Comparison of ENCODE assay signal across 24 cellular contexts in genomic region chr20:33232486-33233072, GRCh38. TPM values are rescaled to one million over a fixed set of nuclear protein-coding genes. Genes with fewer than 3 reads are reported as not detected.
DNase-seq lines count a peak whose midpoint lies in the region; ATAC-seq lines count a peak whose summit lies in the region.
"Had no signal": no experiment of that assay in that cellular context is flagged by ENCODE, and none has a peak within 500 bp of the region (broad histone marks: within the 10 kb centered on the region; RNA-seq: fewer than 3 reads in every experiment).

No MANE protein-coding gene starts in this region.

- no peak overlapping the region for H4K5ac ChIP-seq in mesendoderm (ENCODE audit: low read length)

- no peak overlapping the region for H3K4me2 ChIP-seq in mesendoderm (ENCODE audit: low read length)
- H3K4me2 ChIP-seq: neural progenitor cell had no signal

- no peaks in the 10 kb centered on the region for H3K79me2 ChIP-seq in mesendoderm (ENCODE audit: control insufficient read depth, insufficient read depth, low read length)

- H3K36me3 ChIP-seq in mesendoderm (ENCODE audit: control insufficient read depth, insufficient read depth, low read length), result no peaks in the 10 kb centered on the region
- H3K36me3 ChIP-seq: heart left ventricle, neural progenitor cell had no signal

- H4K8ac ChIP-seq in mesendoderm (ENCODE audit: low read depth, low read length), result no peak overlapping the region

- no peak overlapping the region for H3K4ac ChIP-seq in mesendoderm (ENCODE audit: low read depth, low read length)

- no peak overlapping the region for H2BK15ac ChIP-seq in mesendoderm (replicated peaks; ENCODE audit: low read depth)

- peak overlapping the region in 1 of 2 donors; percentile 24 for H3K4me3 Mint-ChIP-seq in activated T-cell treated with anti-CD3 and anti-CD28 coated beads, Interleukin-2, amount 50 U/mL, for 72 hours
- H3K4me3 Mint-ChIP-seq in activated T-cell treated with anti-CD3 and anti-CD28 coated beads, Interleukin-2, amount 50 U/mL, for 4 hours, result no peak overlapping the region
- H3K4me3 Mint-ChIP-seq: activated naive CD8-positive, alpha-beta T cell; CD4-positive, CD25-positive, alpha-beta regulatory T cell; IgD-negative memory B cell; neural progenitor cell; WTC11 had no signal

- no peak overlapping the region for H3K27ac ChIP-seq in mesendoderm (ENCODE audit: low read depth, low read length)
- H3K27ac ChIP-seq: dorsolateral prefrontal cortex, heart left ventricle, neural progenitor cell had no signal

- no peak overlapping the region for H3K18ac ChIP-seq in mesendoderm (ENCODE audit: low read length)

- peak; percentile 32 to 37 for ATAC-seq in activated T-cell treated with anti-CD3 and anti-CD28 coated beads, Interleukin-2, amount 50 U/mL, for 72 hours (replicated peaks in 1 of 2)
- no peak for ATAC-seq in activated T-cell treated with anti-CD3 and anti-CD28 coated beads, Interleukin-2, amount 50 U/mL, for 4 hours
- ATAC-seq: heart left ventricle, left lobe of liver, mucosa of descending colon, sciatic nerve had no signal

- H3K79me1 ChIP-seq in mesendoderm (ENCODE audit: low read length), result no peaks in the 10 kb centered on the region

- H3K27me3 ChIP-seq in mesendoderm (ENCODE audit: insufficient read depth, low read length, poor library complexity), result no peaks in the 10 kb centered on the region

- H3K4me1 Mint-ChIP-seq in activated T-cell treated with anti-CD3 and anti-CD28 coated beads, Interleukin-2, amount 50 U/mL, for 72 hours (ENCODE audit: low read depth), result peaks cover 18% of the 10 kb centered on the region
- H3K4me1 Mint-ChIP-seq in activated T-cell treated with anti-CD3 and anti-CD28 coated beads, Interleukin-2, amount 50 U/mL, for 4 hours (ENCODE audit: low read depth), result peaks cover 9% of the 10 kb centered on the region
- H3K4me1 Mint-ChIP-seq: IgD-negative memory B cell, neural progenitor cell had no signal

- WGBS in mesendoderm (ENCODE audit: extremely low coverage, insufficient coverage, low lambda C conversion rate), result no CpG with 5 or more reads among the region's 2 CpGs

- H3K27ac Mint-ChIP-seq in activated T-cell treated with anti-CD3 and anti-CD28 coated beads, Interleukin-2, amount 50 U/mL, for 72 hours, result no peak overlapping the region
- H3K27ac Mint-ChIP-seq: activated naive CD8-positive, alpha-beta T cell; IgD-negative memory B cell; neural progenitor cell; WTC11 had no signal

- no peak overlapping the region for H2BK120ac ChIP-seq in mesendoderm (ENCODE audit: low read depth, low read length)

- no peaks in the 10 kb centered on the region for H3K36me3 Mint-ChIP-seq in activated T-cell treated with anti-CD3 and anti-CD28 coated beads, Interleukin-2, amount 50 U/mL, for 72 hours (ENCODE audit: insufficient read depth in 2 of 2)
- no peaks in the 10 kb centered on the region for H3K36me3 Mint-ChIP-seq in activated T-cell treated with anti-CD3 and anti-CD28 coated beads, Interleukin-2, amount 50 U/mL, for 4 hours (ENCODE audit: insufficient read depth)
- H3K36me3 Mint-ChIP-seq: activated naive CD8-positive, alpha-beta T cell; CD4-positive, CD25-positive, alpha-beta regulatory T cell; IgD-negative memory B cell; neural progenitor cell; WTC11 had no signal

- H3K56ac ChIP-seq in mesendoderm (ENCODE audit: low read length), result no peak overlapping the region

- no peaks in the 10 kb centered on the region for H3K9me3 Mint-ChIP-seq in activated T-cell treated with anti-CD3 and anti-CD28 coated beads, Interleukin-2, amount 50 U/mL, for 72 hours
- H3K9me3 Mint-ChIP-seq in activated T-cell treated with anti-CD3 and anti-CD28 coated beads, Interleukin-2, amount 50 U/mL, for 4 hours, result no peaks in the 10 kb centered on the region
- H3K9me3 Mint-ChIP-seq: CD4-positive, CD25-positive, alpha-beta regulatory T cell; IgD-negative memory B cell; neural progenitor cell; WTC11 had no signal

- no peak overlapping the region for H3K4me3 ChIP-seq in mesendoderm (ENCODE audit: low read length)
- H3K4me3 ChIP-seq: dorsolateral prefrontal cortex, heart left ventricle, mucosa of descending colon, neural progenitor cell had no signal

- H2BK5ac ChIP-seq in mesendoderm (ENCODE audit: low read length), result no peak overlapping the region

- H3K4me1 ChIP-seq in mesendoderm (ENCODE audit: control insufficient read depth, low read depth, low read length), result no peaks in the 10 kb centered on the region
- H3K4me1 ChIP-seq: heart left ventricle, neural progenitor cell had no signal

- no peak overlapping the region for H3K23ac ChIP-seq in mesendoderm (ENCODE audit: low read length)

- no peaks in the 10 kb centered on the region for H3K27me3 Mint-ChIP-seq in activated T-cell treated with anti-CD3 and anti-CD28 coated beads, Interleukin-2, amount 50 U/mL, for 72 hours (ENCODE audit: low read depth)
- H3K27me3 Mint-ChIP-seq in activated T-cell treated with anti-CD3 and anti-CD28 coated beads, Interleukin-2, amount 50 U/mL, for 4 hours (ENCODE audit: low read depth), result peaks cover 8% of the 10 kb centered on the region

- H3K9ac ChIP-seq in mesendoderm (ENCODE audit: low read length), result no peak overlapping the region
- H3K9ac ChIP-seq: neural progenitor cell had no signal

- no peak overlapping the region for H2AK5ac ChIP-seq in mesendoderm (ENCODE audit: low read length)

- no peak for DNase-seq in activated T-cell treated with anti-CD3 and anti-CD28 coated beads, Interleukin-2, amount 50 U/mL, for 72 hours
- DNase-seq in activated T-cell treated with anti-CD3 and anti-CD28 coated beads, Interleukin-2, amount 50 U/mL, for 4 hours, result no peak
- DNase-seq in NCI-H187 (lab: John Stamatoyannopoulos, UW) (peak; percentile 54 to 82), NCI-H524 treated with DMSO at 0.1 percent for 48 hours (lab: John Stamatoyannopoulos, UW) (peak; percentile 31), renal cortical epithelial cell (ENCODE audit: low read depth) (peak; percentile 1), islet precursor cell (no peak), mesendoderm (no peak), superior temporal gyrus (ENCODE audit: extremely low spot score) (no peak)
- DNase-seq: dorsolateral prefrontal cortex; heart left ventricle; mucosa of descending colon; stimulated activated CD4-positive, alpha-beta T cell treated with anti-CD3 and anti-CD28 coated beads, Interleukin-15, amount 100 ng/mL, for 24 hours; stimulated activated CD8-positive, alpha-beta memory T cell treated with anti-CD3 and anti-CD28 coated beads, Interleukin-4, amount 100 ng/mL, for 48 hours; T1000 had no signal

RNA-seq across cellular contexts. Expression of gene BPIFA1, which starts 3.2 kb away (rescaled TPM):
- not detected for total RNA-seq in activated T-cell treated with anti-CD3 and anti-CD28 coated beads, Interleukin-2, amount 50 U/mL, for 72 hours
- not detected for total RNA-seq in activated T-cell treated with anti-CD3 and anti-CD28 coated beads, Interleukin-2, amount 50 U/mL, for 4 hours
- not detected in 2 replicates for total RNA-seq in renal cortical epithelial cell
- not detected for polyA plus RNA-seq in mesendoderm (2013, experiment 1 of 2)
- not detected for polyA plus RNA-seq in mesendoderm (2013, experiment 2 of 2)
- total RNA-seq: activated CD8-positive, alpha-beta memory T cell treated with anti-CD3 and anti-CD28 coated beads for 36 hours; CD4-positive, CD25-positive, alpha-beta regulatory T cell; dorsolateral prefrontal cortex; heart left ventricle; left lobe of liver; MCF 10A; mucosa of descending colon; sciatic nerve; subcutaneous adipose tissue; WTC11 had no signal
- polyA plus RNA-seq: CD4-positive, CD25-positive, alpha-beta regulatory T cell; heart left ventricle; IgD-negative memory B cell had no signal

RNA-seq across cellular contexts. Expression of gene BPIFA3, which starts 15.4 kb away (rescaled TPM):
- total RNA-seq in activated T-cell treated with anti-CD3 and anti-CD28 coated beads, Interleukin-2, amount 50 U/mL, for 72 hours, result not detected
- total RNA-seq in activated T-cell treated with anti-CD3 and anti-CD28 coated beads, Interleukin-2, amount 50 U/mL, for 4 hours, result not detected
- total RNA-seq in renal cortical epithelial cell, result not detected in 2 replicates
- not detected for polyA plus RNA-seq in mesendoderm (2013, experiment 1 of 2)
- not detected for polyA plus RNA-seq in mesendoderm (2013, experiment 2 of 2)
- total RNA-seq: activated CD8-positive, alpha-beta memory T cell treated with anti-CD3 and anti-CD28 coated beads for 36 hours; CD4-positive, CD25-positive, alpha-beta regulatory T cell; dorsolateral prefrontal cortex; heart left ventricle; left lobe of liver; MCF 10A; mucosa of descending colon; sciatic nerve; subcutaneous adipose tissue; WTC11 had no signal
- polyA plus RNA-seq: CD4-positive, CD25-positive, alpha-beta regulatory T cell; heart left ventricle; IgD-negative memory B cell had no signal

RNA-seq across cellular contexts. Expression of gene BPIFB1, which starts 50.4 kb away (rescaled TPM):
- total RNA-seq in activated T-cell treated with anti-CD3 and anti-CD28 coated beads, Interleukin-2, amount 50 U/mL, for 72 hours, result not detected
- total RNA-seq in activated T-cell treated with anti-CD3 and anti-CD28 coated beads, Interleukin-2, amount 50 U/mL, for 4 hours, result not detected
- total RNA-seq in renal cortical epithelial cell, result not detected in 2 replicates
- not detected for polyA plus RNA-seq in mesendoderm (2013, experiment 1 of 2)
- not detected for polyA plus RNA-seq in mesendoderm (2013, experiment 2 of 2)
- total RNA-seq: activated CD8-positive, alpha-beta memory T cell treated with anti-CD3 and anti-CD28 coated beads for 36 hours; CD4-positive, CD25-positive, alpha-beta regulatory T cell; dorsolateral prefrontal cortex; heart left ventricle; MCF 10A; mucosa of descending colon; subcutaneous adipose tissue; WTC11 had no signal
- polyA plus RNA-seq: CD4-positive, CD25-positive, alpha-beta regulatory T cell; IgD-negative memory B cell had no signal

Comparison
In these comparisons a context has a peak if more than half of its experiments do, and no peak if none do; other contexts are left out.
1. ATAC-seq: peak in activated T-cell treated with anti-CD3 and anti-CD28 coated beads, Interleukin-2, amount 50 U/mL, for 72 hours (2 of 2); none in activated T-cell treated with anti-CD3 and anti-CD28 coated beads, Interleukin-2, amount 50 U/mL, for 4 hours (0 of 2).
2. DNase-seq: peak in NCI-H187 (2 of 2), NCI-H524 treated with DMSO at 0.1 percent for 48 hours (single experiment) and renal cortical epithelial cell (single experiment); none in activated T-cell treated with anti-CD3 and anti-CD28 coated beads, Interleukin-2, amount 50 U/mL, for 72 hours (0 of 2), activated T-cell treated with anti-CD3 and anti-CD28 coated beads, Interleukin-2, amount 50 U/mL, for 4 hours (single experiment), islet precursor cell (single experiment), mesendoderm (single experiment) and superior temporal gyrus (single experiment).